ENCODE assay signal across 27 cellular contexts in genomic region chr2:108257757-108258331, GRCh38. TPM values are rescaled to one million over a fixed set of nuclear protein-coding genes. Genes with fewer than 3 reads are reported as not detected.
DNase-seq lines count a peak whose midpoint lies in the region; ATAC-seq and TF ChIP-seq lines count a peak whose summit lies in the region.
"Had no signal": no experiment of that assay in that cellular context is flagged by ENCODE, and none has a peak within 500 bp of the region (broad histone marks: within the 10 kb centered on the region; RNA-seq: fewer than 3 reads in every experiment).

No MANE protein-coding gene starts in this region.

- no peak overlapping the region for H2AFZ ChIP-seq in ACC112 (ENCODE audit: low read length, unreplicated experiment)
- H2AFZ ChIP-seq: GM23338 had no signal

- TF ChIP-seq CTCF in brain microvascular endothelial cell (IDR thresholded peaks at IDR 0.05; ENCODE audit: low read depth, low read length, missing control alignments): no peak

- H3K4me3 ChIP-seq in ACC112 (ENCODE audit: low read depth, low read length): no peak overlapping the region
- H3K4me3 ChIP-seq in MG63: no peak overlapping the region
- H3K4me3 ChIP-seq in brain microvascular endothelial cell (ENCODE audit: low read depth, low read length): no peak overlapping the region
- H3K4me3 ChIP-seq: coronary artery, esophagus muscularis mucosa, GM23338, psoas muscle, skin epidermis had no signal

- no peak overlapping the region for H3K27ac Mint-ChIP-seq in activated CD4-positive, alpha-beta memory T cell treated with anti-CD3 and anti-CD28 coated beads, Interleukin-2, amount 10 ng/mL, durations not matched to agents 7 days and 5 days
- no peak overlapping the region for H3K27ac Mint-ChIP-seq in natural killer cell treated with Interleukin-12 subunit alpha and Interleukin-12 subunit beta and Interleukin-15 and Interleukin-18, amount 100 ng/mL, for 72 hours
- H3K27ac Mint-ChIP-seq in activated naive CD8-positive, alpha-beta T cell treated with anti-CD3 and anti-CD28 coated beads, Interleukin-2, amount 50 U/mL, for 24 hours: no peak overlapping the region
- H3K27ac Mint-ChIP-seq: activated naive CD4-positive, alpha-beta T cell treated with anti-CD3 and anti-CD28 coated beads for 36 hours; CD8-positive, alpha-beta T cell; effector memory CD8-positive, alpha-beta T cell; GM23338 had no signal

- DNase-seq in MG63 (peak; percentile 61), brain microvascular endothelial cell (peak; percentile 38), left colon (no peak), NCI-H2029 treated with DMSO at 0.1 percent for 48 hours (lab: John Stamatoyannopoulos, UW) (no peak)
- no peak for DNase-seq in activated CD4-positive, alpha-beta memory T cell treated with anti-CD3 and anti-CD28 coated beads, Interleukin-2, amount 10 ng/mL, durations not matched to agents 7 days and 5 days
- no peak for DNase-seq in natural killer cell treated with Interleukin-12 subunit alpha and Interleukin-12 subunit beta and Interleukin-15 and Interleukin-18, amount 100 ng/mL, for 72 hours (ENCODE audit: low spot score)
- no peak for DNase-seq in activated naive CD8-positive, alpha-beta T cell treated with anti-CD3 and anti-CD28 coated beads, Interleukin-2, amount 50 U/mL, for 24 hours
- DNase-seq: activated CD4-positive, CD25-positive, alpha-beta regulatory T cell treated with anti-CD3 and anti-CD28 coated beads, Interleukin-2, amount 50 U/mL, for 72 hours; activated naive CD4-positive, alpha-beta T cell treated with anti-CD3 and anti-CD28 coated beads for 36 hours; activated T-cell treated with anti-CD3 and anti-CD28 coated beads, Interleukin-2, amount 50 U/mL, for 1 hour; amniotic stem cell; CD8-positive, alpha-beta T cell; effector memory CD8-positive, alpha-beta T cell; mesendoderm; NCI-H1105 treated with DMSO at 0.1 percent for 48 hours; NCI-H2081 treated with DMSO at 0.1 percent for 48 hours; psoas muscle; SHP77 treated with DMSO at 0.1 percent for 48 hours; stimulated activated CD4-positive, alpha-beta T cell treated with anti-CD3 and anti-CD28 coated beads, Interleukin-1b, Interleukin-23, amount 100 ng/mL, for 48 hours had no signal

- no peak overlapping the region for H3K4me3 Mint-ChIP-seq in activated CD4-positive, alpha-beta memory T cell treated with anti-CD3 and anti-CD28 coated beads, Interleukin-2, amount 10 ng/mL, durations not matched to agents 7 days and 5 days
- no peak overlapping the region for H3K4me3 Mint-ChIP-seq in natural killer cell treated with Interleukin-12 subunit alpha and Interleukin-12 subunit beta and Interleukin-15 and Interleukin-18, amount 100 ng/mL, for 72 hours
- no peak overlapping the region for H3K4me3 Mint-ChIP-seq in activated naive CD8-positive, alpha-beta T cell treated with anti-CD3 and anti-CD28 coated beads, Interleukin-2, amount 50 U/mL, for 24 hours
- H3K4me3 Mint-ChIP-seq: activated naive CD4-positive, alpha-beta T cell treated with anti-CD3 and anti-CD28 coated beads for 36 hours; CD8-positive, alpha-beta T cell; effector memory CD8-positive, alpha-beta T cell; GM23338 had no signal

- H3K27me3 Mint-ChIP-seq in activated CD4-positive, alpha-beta memory T cell treated with anti-CD3 and anti-CD28 coated beads, Interleukin-2, amount 10 ng/mL, durations not matched to agents 7 days and 5 days: peaks cover 5% of the 10 kb centered on the region
- H3K27me3 Mint-ChIP-seq in natural killer cell treated with Interleukin-12 subunit alpha and Interleukin-12 subunit beta and Interleukin-15 and Interleukin-18, amount 100 ng/mL, for 72 hours: peaks cover 3 to 11% of the 10 kb centered on the region in 2 donors
- H3K27me3 Mint-ChIP-seq in activated naive CD8-positive, alpha-beta T cell treated with anti-CD3 and anti-CD28 coated beads, Interleukin-2, amount 50 U/mL, for 24 hours: no peaks in the 10 kb centered on the region

- peak; percentile 74 for ATAC-seq in left colon
- ATAC-seq in natural killer cell treated with Interleukin-12 subunit alpha and Interleukin-12 subunit beta and Interleukin-15 and Interleukin-18, amount 100 ng/mL, for 72 hours: no peak
- ATAC-seq in activated naive CD8-positive, alpha-beta T cell treated with anti-CD3 and anti-CD28 coated beads, Interleukin-2, amount 50 U/mL, for 24 hours: no peak
- ATAC-seq: CD8-positive, alpha-beta T cell; effector memory CD8-positive, alpha-beta T cell; GM23338; psoas muscle had no signal

- in situ Hi-C loops in brain microvascular endothelial cell (cut with HindIII; ENCODE audit: low pct_ligation_motif_present, low sequenced_read_pairs): no loop called here

- H3K36me3 ChIP-seq in ACC112 (ENCODE audit: insufficient read depth, low read length) (no peaks in the 10 kb centered on the region), MG63 (no peaks in the 10 kb centered on the region), brain microvascular endothelial cell (replicated peaks) (no peaks in the 10 kb centered on the region)
- H3K36me3 ChIP-seq: esophagus muscularis mucosa had no signal

- no peaks in the 10 kb centered on the region for H3K79me2 ChIP-seq in ACC112 (ENCODE audit: control insufficient read depth, insufficient read depth, low read length, unreplicated experiment)

- POLR2A ChIA-PET in activated CD4-positive, alpha-beta memory T cell treated with anti-CD3 and anti-CD28 coated beads, Interleukin-2, amount 10 ng/mL, durations not matched to agents 7 days and 5 days (lab: Charles Lee): no interaction called here

- no peaks in the 10 kb centered on the region for H3K4me1 Mint-ChIP-seq in activated CD4-positive, alpha-beta memory T cell treated with anti-CD3 and anti-CD28 coated beads, Interleukin-2, amount 10 ng/mL, durations not matched to agents 7 days and 5 days
- no peaks in the 10 kb centered on the region for H3K4me1 Mint-ChIP-seq in natural killer cell treated with Interleukin-12 subunit alpha and Interleukin-12 subunit beta and Interleukin-15 and Interleukin-18, amount 100 ng/mL, for 72 hours (ENCODE audit: low read depth in 2 of 2)
- H3K4me1 Mint-ChIP-seq in activated naive CD8-positive, alpha-beta T cell treated with anti-CD3 and anti-CD28 coated beads, Interleukin-2, amount 50 U/mL, for 24 hours: no peaks in the 10 kb centered on the region
- H3K4me1 Mint-ChIP-seq: GM23338 had no signal

- no peaks in the 10 kb centered on the region for H3K9me3 ChIP-seq in MG63
- H3K9me3 ChIP-seq: esophagus muscularis mucosa, psoas muscle had no signal

- peaks cover 17% of the 10 kb centered on the region for H3K4me1 ChIP-seq in ACC112 (ENCODE audit: control insufficient read depth, insufficient read depth, low read length, unreplicated experiment)
- H3K4me1 ChIP-seq: esophagus muscularis mucosa, psoas muscle had no signal

- CTCF ChIA-PET in activated CD4-positive, alpha-beta memory T cell treated with anti-CD3 and anti-CD28 coated beads, Interleukin-2, amount 10 ng/mL, durations not matched to agents 7 days and 5 days (lab: Charles Lee): no interaction called here

- intact Hi-C loops in left colon (cut with DNase I, micrococcal nuclease): no loop called here

- H3K27me3 ChIP-seq in ACC112 (ENCODE audit: insufficient read depth, low read length) (no peaks in the 10 kb centered on the region), MG63 (no peaks in the 10 kb centered on the region), brain microvascular endothelial cell (replicated peaks) (no peaks in the 10 kb centered on the region)
- H3K27me3 ChIP-seq: esophagus muscularis mucosa had no signal

- no peaks in the 10 kb centered on the region for H3K36me3 Mint-ChIP-seq in activated CD4-positive, alpha-beta memory T cell treated with anti-CD3 and anti-CD28 coated beads, Interleukin-2, amount 10 ng/mL, durations not matched to agents 7 days and 5 days (ENCODE audit: low read depth)
- H3K36me3 Mint-ChIP-seq in natural killer cell treated with Interleukin-12 subunit alpha and Interleukin-12 subunit beta and Interleukin-15 and Interleukin-18, amount 100 ng/mL, for 72 hours: no peaks in the 10 kb centered on the region
- no peaks in the 10 kb centered on the region for H3K36me3 Mint-ChIP-seq in activated naive CD8-positive, alpha-beta T cell treated with anti-CD3 and anti-CD28 coated beads, Interleukin-2, amount 50 U/mL, for 24 hours (ENCODE audit: low read depth)
- H3K36me3 Mint-ChIP-seq: CD8-positive, alpha-beta T cell had no signal

- H3K27ac ChIP-seq in ACC112 (ENCODE audit: low read depth, low read length) (peak overlapping the region; percentile 68), brain microvascular endothelial cell (no peak overlapping the region)
- H3K27ac ChIP-seq: coronary artery, esophagus muscularis mucosa, psoas muscle, skin epidermis had no signal

- no peaks in the 10 kb centered on the region for H3K9me3 Mint-ChIP-seq in activated CD4-positive, alpha-beta memory T cell treated with anti-CD3 and anti-CD28 coated beads, Interleukin-2, amount 10 ng/mL, durations not matched to agents 7 days and 5 days
- H3K9me3 Mint-ChIP-seq in natural killer cell treated with Interleukin-12 subunit alpha and Interleukin-12 subunit beta and Interleukin-15 and Interleukin-18, amount 100 ng/mL, for 72 hours: no peaks in the 10 kb centered on the region
- no peaks in the 10 kb centered on the region for H3K9me3 Mint-ChIP-seq in activated naive CD8-positive, alpha-beta T cell treated with anti-CD3 and anti-CD28 coated beads, Interleukin-2, amount 50 U/mL, for 24 hours
- H3K9me3 Mint-ChIP-seq: activated naive CD4-positive, alpha-beta T cell treated with anti-CD3 and anti-CD28 coated beads for 36 hours; CD8-positive, alpha-beta T cell; effector memory CD8-positive, alpha-beta T cell had no signal

RNA-seq across cellular contexts. Expression of gene SULT1C3, which starts 18.1 kb away (rescaled TPM):
- total RNA-seq in MG63 (2014; rRNA removed; shearing (Covaris generic); ENCODE audit: low replicate concordance): not detected in 2 replicates
- total RNA-seq in left colon: under 1 TPM in 1 of 2 donors, not detected in 1; 0.98 TPM
- total RNA-seq in activated CD4-positive, alpha-beta memory T cell treated with anti-CD3 and anti-CD28 coated beads, Interleukin-2, amount 10 ng/mL, durations not matched to agents 7 days and 5 days: not detected
- not detected for total RNA-seq in natural killer cell treated with Interleukin-12 subunit alpha and Interleukin-12 subunit beta and Interleukin-15 and Interleukin-18, amount 100 ng/mL, for 72 hours
- total RNA-seq: A172; activated naive CD4-positive, alpha-beta T cell treated with anti-CD3 and anti-CD28 coated beads for 36 hours; CD8-positive, alpha-beta T cell; esophagus muscularis mucosa; G401; GM23338; psoas muscle; urinary bladder had no signal

RNA-seq across cellular contexts. Expression of gene SULT1C2, which starts 30.9 kb away (rescaled TPM):
- total RNA-seq in MG63 (2014; rRNA removed; shearing (Covaris generic); ENCODE audit: low replicate concordance): not detected in 2 replicates
- 1 to 10 TPM in 1 of 2 donors, under 1 TPM in 1; 0.98 to 3.7 TPM for total RNA-seq in left colon
- total RNA-seq in activated CD4-positive, alpha-beta memory T cell treated with anti-CD3 and anti-CD28 coated beads, Interleukin-2, amount 10 ng/mL, durations not matched to agents 7 days and 5 days: not detected
- not detected for total RNA-seq in natural killer cell treated with Interleukin-12 subunit alpha and Interleukin-12 subunit beta and Interleukin-15 and Interleukin-18, amount 100 ng/mL, for 72 hours
- total RNA-seq: A172; activated naive CD4-positive, alpha-beta T cell treated with anti-CD3 and anti-CD28 coated beads for 36 hours; CD8-positive, alpha-beta T cell had no signal

Comparison
In these comparisons a context has a peak if more than half of its experiments do, and no peak if none do; other contexts are left out.
1. DNase-seq: peak in MG63 (single experiment) and brain microvascular endothelial cell (single experiment); none in left colon (0 of 2), activated CD4-positive, alpha-beta memory T cell treated with anti-CD3 and anti-CD28 coated beads, Interleukin-2, amount 10 ng/mL, durations not matched to agents 7 days and 5 days (single experiment), natural killer cell treated with Interleukin-12 subunit alpha and Interleukin-12 subunit beta and Interleukin-15 and Interleukin-18, amount 100 ng/mL, for 72 hours (single experiment), NCI-H2029 treated with DMSO at 0.1 percent for 48 hours (single experiment) and activated naive CD8-positive, alpha-beta T cell treated with anti-CD3 and anti-CD28 coated beads, Interleukin-2, amount 50 U/mL, for 24 hours (single experiment).